ENCODE assay signal across 16 cellular contexts in the genomic region with DNA sequence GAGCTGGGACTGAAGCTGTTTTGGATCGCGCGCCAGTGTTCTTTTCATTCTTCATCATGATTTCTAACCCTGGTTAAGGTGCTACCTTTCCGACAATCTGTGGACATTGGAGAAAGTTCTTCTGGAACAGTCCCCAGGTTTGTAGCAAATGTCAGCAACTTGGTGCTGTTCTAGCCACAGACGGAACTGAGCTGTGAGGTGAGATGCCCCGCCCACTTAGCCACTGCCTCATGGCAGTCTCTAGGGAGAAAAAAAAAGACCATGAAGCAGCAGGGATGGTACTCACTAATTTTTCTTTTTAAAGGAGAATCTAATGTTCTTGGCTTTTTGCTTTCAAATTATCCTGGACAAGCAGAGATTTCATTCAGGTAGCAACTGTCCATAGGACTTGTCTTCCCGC.
A peak's percentile ranks its signal among the peaks of the same experiment; 100 is the strongest.
DNase-seq lines count a peak whose midpoint lies in the region; ATAC-seq and TF ChIP-seq lines count a peak whose summit lies in the region.
"Had no signal": no experiment of that assay in that cellular context is flagged by ENCODE, and none has a peak within 500 bp of the region (broad histone marks: within the 10 kb centered on the region; RNA-seq: fewer than 3 reads in every experiment).

No MANE protein-coding gene starts in this region.

- H2BK15ac ChIP-seq in H9 (ENCODE audit: low read depth, low read length) = no peak overlapping the region

- no peak for TF ChIP-seq POLR2A in ovary (IDR thresholded peaks at IDR 0.05)

- H3K4me2 ChIP-seq in H9 (ENCODE audit: insufficient read depth, insufficient read length, low read length) (no peak overlapping the region), neural progenitor cell (no peak overlapping the region)
- H3K4me2 ChIP-seq: BLaER1 had no signal

- H4K8ac ChIP-seq in H9 (replicated peaks; ENCODE audit: insufficient read length, low read depth, low read length) = no peak overlapping the region

- no peak overlapping the region for H3T11ph ChIP-seq in H9 (ENCODE audit: low read length)

- WGBS in H9 (ENCODE audit: extremely low coverage, insufficient read length, low lambda C conversion rate) = no CpG with 5 or more reads among the region's 7 CpGs
- WGBS in ovary, 3 donors = 81 to 89% (median 83%) methylated on average over 7 of the region's 7 CpGs

- no peak overlapping the region for H3K27ac Mint-ChIP-seq in H9
- H3K27ac Mint-ChIP-seq in WTC11 = no peak overlapping the region
- no peak overlapping the region for H3K27ac Mint-ChIP-seq in neural progenitor cell
- no peak overlapping the region for H3K27ac Mint-ChIP-seq in CD14-positive monocyte
- H3K27ac Mint-ChIP-seq: CD8-positive, alpha-beta T cell had no signal

- no peak overlapping the region for H2BK5ac ChIP-seq in H9 (ENCODE audit: insufficient read length, low read length)

- H3K79me2 ChIP-seq in H9 (ENCODE audit: insufficient read depth, low read length) (no peaks in the 10 kb centered on the region), neural progenitor cell (ENCODE audit: low read depth) (no peaks in the 10 kb centered on the region)

- H3K27me3 Mint-ChIP-seq in H9 (ENCODE audit: low read depth) (peaks cover 4% of the 10 kb centered on the region), WTC11 (ENCODE audit: low read depth) (no peaks in the 10 kb centered on the region), neural progenitor cell (ENCODE audit: insufficient read depth, low read depth) (peaks cover 2% of the 10 kb centered on the region), CD14-positive monocyte (ENCODE audit: low read depth in 3 of 3) (peaks cover 0 to 3% (median 0%) of the 10 kb centered on the region in 3 donors)

- no peak overlapping the region for H3K23ac ChIP-seq in H9 (ENCODE audit: insufficient read length, low read depth, low read length)

- H3K79me1 ChIP-seq in H9 (ENCODE audit: insufficient read depth, low read depth, low read length, poor library complexity, severe bottlenecking) = no peaks in the 10 kb centered on the region

- H3K14ac ChIP-seq in H9 (ENCODE audit: insufficient read depth, low read length) = no peak overlapping the region

- CTCF ChIA-PET in WTC11 (lab: Charles Lee) = interaction anchor here (1.8 kb wide), 1 partner anchor 26 kb away, joined by 7 read pairs; no protein-coding TSS in a partner anchor

- H2BK12ac ChIP-seq in H9 (ENCODE audit: insufficient read length, low read depth, low read length) = no peak overlapping the region

- no peak overlapping the region for H4K5ac ChIP-seq in H9 (ENCODE audit: insufficient read length, low read depth, low read length)

- no peak overlapping the region for H3K56ac ChIP-seq in H9 (ENCODE audit: insufficient read length, low read depth, low read length)

- H3K36me3 Mint-ChIP-seq in H9 (ENCODE audit: insufficient read depth in 1 of 3, low read depth in 3 of 3) (peaks cover 0 to 8% (median 0%) of the 10 kb centered on the region in 3 experiments; a peak in 2 of 7 replicates), WTC11 (peaks cover 2% of the 10 kb centered on the region), neural progenitor cell (no peaks in the 10 kb centered on the region), CD14-positive monocyte (no peaks in the 10 kb centered on the region)
- H3K36me3 Mint-ChIP-seq: CD8-positive, alpha-beta T cell had no signal

- no peaks in the 10 kb centered on the region for H3K9me3 ChIP-seq in H9 (ENCODE audit: control insufficient read depth, low read depth, low read length)
- H3K9me3 ChIP-seq in neural progenitor cell (ENCODE audit: low read depth) = no peaks in the 10 kb centered on the region
- H3K9me3 ChIP-seq in ovary = no peaks in the 10 kb centered on the region
- H3K9me3 ChIP-seq: BLaER1, HAP-1 had no signal

- H3K9me3 Mint-ChIP-seq in H9 = peaks cover 0 to 3% of the 10 kb centered on the region in 2 experiments; a peak in 2 of 5 replicates
- H3K9me3 Mint-ChIP-seq in WTC11 = peaks cover 9% of the 10 kb centered on the region
- H3K9me3 Mint-ChIP-seq in neural progenitor cell = no peaks in the 10 kb centered on the region
- peaks cover 0 to 5% (median 1%) of the 10 kb centered on the region in 7 donors for H3K9me3 Mint-ChIP-seq in CD14-positive monocyte

- H2BK20ac ChIP-seq in H9 (ENCODE audit: low read depth, low read length, poor library complexity, severe bottlenecking) = no peak overlapping the region

- TF ChIP-seq EP300 in ovary (IDR thresholded peaks at IDR 0.05) = no peak

- H3K4me1 ChIP-seq in H9 (ENCODE audit: insufficient read depth, low read length) (no peaks in the 10 kb centered on the region), neural progenitor cell (no peaks in the 10 kb centered on the region), ovary (ENCODE audit: insufficient read depth) (no peaks in the 10 kb centered on the region)
- H3K4me1 ChIP-seq: BLaER1, HAP-1 had no signal

- no peak overlapping the region for H3K4ac ChIP-seq in H9 (ENCODE audit: low read depth, low read length)

- H3K27me3 ChIP-seq in H9 (ENCODE audit: insufficient read depth, low read length) (no peaks in the 10 kb centered on the region), neural progenitor cell (no peaks in the 10 kb centered on the region), ovary (no peaks in the 10 kb centered on the region)
- H3K27me3 ChIP-seq: BLaER1 had no signal

- H2AK5ac ChIP-seq in H9 (ENCODE audit: insufficient read length, low read length) = no peak overlapping the region

- DNase-seq in ELF-1 (ENCODE audit: low read depth, low spot score) (peak; percentile 8), H9 (peak; percentile 32), WTC11 (ENCODE audit: low spot score) (no peak), neural progenitor cell (ENCODE audit: low spot score) (no peak), ovary (no peak), CD14-positive monocyte (ENCODE audit: low spot score) (no peak)
- DNase-seq in effector CD8-positive, alpha-beta T cell (lab: John Stamatoyannopoulos, UW) = no peak
- DNase-seq: 8988T; CD8-positive, alpha-beta T cell; DMS 273 treated with DMSO at 0.1 percent for 48 hours; DMS53; DND-41; EL had no signal

- TF ChIP-seq CTCF in H9 (conservative IDR thresholded peaks at IDR 0.05) = no peak
- TF ChIP-seq CTCF in WTC11 (IDR thresholded peaks at IDR 0.05) = no peak
- no peak for TF ChIP-seq CTCF in neural progenitor cell (IDR thresholded peaks at IDR 0.05)
- no peak for TF ChIP-seq CTCF in ovary (IDR thresholded peaks at IDR 0.05)
- no peak for TF ChIP-seq CTCF in CD14-positive monocyte (IDR thresholded peaks at IDR 0.05)

- no peaks in the 10 kb centered on the region for H4K20me1 ChIP-seq in H9 (ENCODE audit: control insufficient read depth, insufficient read depth, insufficient read length)
- H4K20me1 ChIP-seq in neural progenitor cell (ENCODE audit: low read depth) = no peaks in the 10 kb centered on the region
- H4K20me1 ChIP-seq: BLaER1 had no signal

- H3K27ac ChIP-seq in H9 (ENCODE audit: insufficient read length, low read depth, low read length) (no peak overlapping the region), neural progenitor cell (no peak overlapping the region), ovary (no peak overlapping the region)
- H3K27ac ChIP-seq: BLaER1, HL-60 had no signal

- intact Hi-C loops in ovary (cut with DNase I) = no loop called here
- intact Hi-C loops in CD14-positive monocyte (cut with micrococcal nuclease) = no loop called here

- H4K91ac ChIP-seq in H9 (ENCODE audit: insufficient read length, low read depth, low read length) = no peak overlapping the region

- no peaks in the 10 kb centered on the region for H3K36me3 ChIP-seq in neural progenitor cell
- no peaks in the 10 kb centered on the region for H3K36me3 ChIP-seq in ovary
- H3K36me3 ChIP-seq: BLaER1, HAP-1 had no signal

- H3F3A ChIP-seq in neural progenitor cell (ENCODE audit: low read depth) = no peaks in the 10 kb centered on the region

- POLR2A ChIA-PET in WTC11 (lab: Charles Lee) = interaction anchor here (0.6 kb wide), 1 partner anchor 88 kb away, joined by 6 read pairs; no protein-coding TSS in a partner anchor

- H2AFZ ChIP-seq in H9 (ENCODE audit: low read length) = no peak overlapping the region
- peak overlapping the region; percentile 6 for H2AFZ ChIP-seq in neural progenitor cell (replicated peaks)

- no peak overlapping the region for H2BK120ac ChIP-seq in H9 (ENCODE audit: low read depth, low read length, poor library complexity, severe bottlenecking)

- peak; percentile 43; the same call in 1 of the 2 replicates for ATAC-seq in WTC11
- ATAC-seq: CD8-positive, alpha-beta T cell had no signal

- H3K9ac ChIP-seq in H9 (ENCODE audit: extremely low read depth, insufficient read length, low read length) (no peak overlapping the region), neural progenitor cell (no peak overlapping the region)
- H3K9ac ChIP-seq: BLaER1 had no signal

- H3K18ac ChIP-seq in H9 (ENCODE audit: insufficient read length, low read depth, low read length) = no peak overlapping the region

- H3K4me3 ChIP-seq in neural progenitor cell = no peak overlapping the region
- no peak overlapping the region for H3K4me3 ChIP-seq in ovary
- H3K4me3 ChIP-seq: BLaER1, HAP-1 had no signal

- no peaks in the 10 kb centered on the region for H3K23me2 ChIP-seq in H9 (ENCODE audit: insufficient read length, low read depth, low read length, poor library complexity, severe bottlenecking)

- H3K4me3 Mint-ChIP-seq in H9 (no peak overlapping the region), WTC11 (no peak overlapping the region), neural progenitor cell (no peak overlapping the region), CD14-positive monocyte (no peak overlapping the region)
- H3K4me3 Mint-ChIP-seq: CD8-positive, alpha-beta T cell had no signal

- H3K4me1 Mint-ChIP-seq in H9 (no peaks in the 10 kb centered on the region), WTC11 (peaks cover 3% of the 10 kb centered on the region; the same call in 1 of the 2 replicates), neural progenitor cell (peaks cover 15% of the 10 kb centered on the region), CD14-positive monocyte (no peaks in the 10 kb centered on the region)

TF ChIP-seq in WTC11, 78 proteins besides CTCF, POLR2A, EP300 and RAD21 (continues in another document):
- TF ChIP-seq, protein P1, sequence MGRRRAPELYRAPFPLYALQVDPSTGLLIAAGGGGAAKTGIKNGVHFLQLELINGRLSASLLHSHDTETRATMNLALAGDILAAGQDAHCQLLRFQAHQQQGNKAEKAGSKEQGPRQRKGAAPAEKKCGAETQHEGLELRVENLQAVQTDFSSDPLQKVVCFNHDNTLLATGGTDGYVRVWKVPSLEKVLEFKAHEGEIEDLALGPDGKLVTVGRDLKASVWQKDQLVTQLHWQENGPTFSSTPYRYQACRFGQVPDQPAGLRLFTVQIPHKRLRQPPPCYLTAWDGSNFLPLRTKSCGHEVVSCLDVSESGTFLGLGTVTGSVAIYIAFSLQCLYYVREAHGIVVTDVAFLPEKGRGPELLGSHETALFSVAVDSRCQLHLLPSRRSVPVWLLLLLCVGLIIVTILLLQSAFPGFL (CRISPR knock-in tag; IDR thresholded peaks at IDR 0.05; ENCODE audit: borderline replicate concordance) = no peak

Comparison
In these comparisons a context has a peak if more than half of its experiments do, and no peak if none do; other contexts are left out.
1. DNase-seq: peak in ELF-1 (single experiment) and H9 (single experiment); none in WTC11 (single experiment), neural progenitor cell (single experiment), ovary (0 of 5), CD14-positive monocyte (single experiment) and effector CD8-positive, alpha-beta T cell (single experiment).